ENCODE assay signal across 9 cellular contexts in the genomic region with DNA sequence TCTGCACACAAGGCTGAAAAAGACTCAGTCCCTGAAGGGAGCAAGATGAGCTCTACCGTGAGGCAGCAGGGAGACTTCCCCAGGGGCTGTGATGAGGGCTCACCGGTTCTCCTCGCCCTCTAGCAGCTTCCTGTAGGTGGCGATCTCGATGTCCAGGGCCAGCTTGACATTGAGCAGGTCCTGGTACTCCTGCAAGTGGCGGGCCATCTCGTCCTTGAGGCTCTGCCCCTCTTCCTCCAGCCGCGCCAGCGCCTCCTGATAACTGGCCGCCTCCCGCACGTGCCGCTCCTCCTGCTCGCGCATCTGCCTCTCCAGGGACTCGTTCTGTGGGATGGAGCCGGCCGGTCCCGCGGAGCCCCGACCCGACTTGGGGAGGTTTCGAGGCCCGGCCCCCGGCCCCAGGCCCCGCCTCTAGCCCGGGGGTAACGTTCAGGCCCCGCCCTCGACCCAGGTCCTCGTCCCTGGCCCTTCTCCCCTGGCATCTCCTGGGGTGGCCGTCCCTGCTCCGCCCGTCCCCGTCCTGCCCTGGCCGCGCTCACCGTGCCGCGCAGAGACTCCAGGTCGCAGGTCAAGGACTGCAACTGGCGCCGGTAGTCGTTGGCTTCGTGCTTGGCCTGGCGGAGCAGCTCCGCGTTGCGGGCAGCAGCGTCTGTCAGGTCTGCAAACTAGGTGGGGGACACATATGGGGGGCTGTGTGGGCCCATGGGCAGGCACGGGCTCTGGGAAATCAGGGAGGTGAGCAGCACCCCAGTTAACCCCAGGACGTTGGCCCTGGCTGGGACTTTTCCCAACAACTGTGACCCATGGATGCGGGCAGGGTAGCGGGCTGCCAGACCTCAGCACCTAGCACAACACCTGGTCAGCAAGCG. TPM values are rescaled to one million over a fixed set of nuclear protein-coding genes. Genes with fewer than 3 reads are reported as not detected.
DNase-seq lines count a peak whose midpoint lies in the region; TF ChIP-seq lines count a peak whose summit lies in the region.
"Had no signal": no experiment of that assay in that cellular context is flagged by ENCODE, and none has a peak within 500 bp of the region (broad histone marks: within the 10 kb centered on the region; RNA-seq: fewer than 3 reads in every experiment).

No MANE protein-coding gene starts in this region.

- no peaks in the 10 kb centered on the region for H3K36me3 ChIP-seq in transverse colon

- TF ChIP-seq CTCF in fibroblast of the aortic adventitia (IDR thresholded peaks at IDR 0.05; ENCODE audit: insufficient read depth, low read length): peak; percentile 50
- TF ChIP-seq CTCF in neural crest cell (conservative IDR thresholded peaks at IDR 0.05): peak; percentile 68
- peak in 4 of 5 experiments; percentile 39 to 45 (median 44) for TF ChIP-seq CTCF in transverse colon (IDR thresholded peaks at IDR 0.05)

- 15% methylated on average over 53 of the region's 56 CpGs; no CpG with 5 or more reads in 1 of the 2 donors for WGBS in transverse colon (ENCODE audit: low coverage in 1 of 2), 2 donors

- H3K9me3 ChIP-seq in transverse colon: no peaks in the 10 kb centered on the region

- no peaks in the 10 kb centered on the region for H3K9me3 Mint-ChIP-seq in neural crest cell

- H3K27ac Mint-ChIP-seq in neural crest cell (ENCODE audit: unreplicated experiment): no peak overlapping the region

- no peaks in the 10 kb centered on the region for H3K36me3 Mint-ChIP-seq in neural crest cell (ENCODE audit: low read depth)

- TF ChIP-seq POLR2A in transverse colon (IDR thresholded peaks at IDR 0.05): no peak

- H3K4me1 ChIP-seq in transverse colon: peaks cover 5 to 9% (median 7%) of the 10 kb centered on the region in 4 donors

- intact Hi-C loops in transverse colon (cut with DNase I; ENCODE audit: low total_unique reads): no loop called here

- H3K27me3 ChIP-seq in transverse colon: peaks cover 21% of the 10 kb centered on the region

- peaks cover 24% of the 10 kb centered on the region for H3K27me3 Mint-ChIP-seq in neural crest cell (ENCODE audit: low read depth)

- H3K4me3 ChIP-seq in fibroblast of the aortic adventitia (ENCODE audit: low read depth, low read length) (no peak overlapping the region), transverse colon (peak overlapping the region in 3 of 4 donors; percentile 5 to 32 (median 32))

- no peak overlapping the region for H3K27ac ChIP-seq in transverse colon
- H3K27ac ChIP-seq: epithelial cell of prostate had no signal

- in situ Hi-C loops in transverse colon (cut with MboI; ENCODE audit: low pct_ligation_motif_present in 1 of 4, low pct_unique_long_range_greater_than_20kb in 1 of 4, low sequenced_read_pairs in 3 of 4): loop anchor here in 2 of 4 donors (10.0 kb wide), 2 partner anchors 183 to 193 kb away; no protein-coding TSS in a partner anchor

- TF ChIP-seq EP300 in transverse colon (IDR thresholded peaks at IDR 0.05; ENCODE audit: low read depth): no peak

- DNase-seq in NCI-H1417 (lab: John Stamatoyannopoulos, UW) (peak in 2 of 3 experiments; percentile 42 to 65), NCI-H1417 treated with DMSO at 0.1 percent for 48 hours (lab: John Stamatoyannopoulos, UW) (no peak), NCI-H460 (ENCODE audit: extremely low read depth, low read depth) (peak; percentile 57), activated T-cell treated with anti-CD3 and anti-CD28 coated beads for 48 hours (ENCODE audit: low read depth) (peak; percentile 33), fibroblast of the aortic adventitia (ENCODE audit: low read depth) (peak; percentile 28), neural crest cell (ENCODE audit: low read depth, low spot score) (peak; percentile 65), transverse colon (peak; percentile 72), occipital lobe (lab: John Stamatoyannopoulos, UW) (no peak)

- H3K4me1 Mint-ChIP-seq in neural crest cell: peaks cover 24% of the 10 kb centered on the region

- peak overlapping the region; percentile 15 for H3K4me3 Mint-ChIP-seq in neural crest cell

RNA-seq across cellular contexts. Expression of a gene that starts 3.9 kb away (rescaled TPM):
- total RNA-seq in NCI-H460 (2014; rRNA removed; shearing (Covaris generic)): 0.09 and 0.32 TPM in 2 replicates
- 0.24 TPM in 1 of 2 replicates, not detected in the other for polyA plus RNA-seq in NCI-H460 (2014; cell fraction: nucleus; rRNA removed)
- not detected in 2 replicates for total RNA-seq in fibroblast of the aortic adventitia (ENCODE audit: low replicate concordance)
- not detected in 2 replicates for total RNA-seq in neural crest cell
- total RNA-seq in transverse colon: under 1 TPM in 1 of 4 donors, not detected in 3; 0.68 TPM
- total RNA-seq in occipital lobe: 708 TPM

RNA-seq across cellular contexts. Expression of a gene that starts 12.1 kb away (rescaled TPM):
- 112 and 137 TPM in 2 replicates for total RNA-seq in NCI-H460 (2014; rRNA removed; shearing (Covaris generic))
- polyA plus RNA-seq in NCI-H460 (2014; cell fraction: nucleus; rRNA removed): 107 and 148 TPM in 2 replicates
- 79.9 and 81.2 TPM in 2 replicates for total RNA-seq in fibroblast of the aortic adventitia (ENCODE audit: low replicate concordance)
- 192 and 196 TPM in 2 replicates for total RNA-seq in neural crest cell
- 100 to 1,000 TPM in 1 of 4 donors, 10 to 100 TPM in 3; 37.4 to 136 (median 65.4) TPM for total RNA-seq in transverse colon
- total RNA-seq in occipital lobe: 88.9 TPM

RNA-seq across cellular contexts. Expression of a gene that starts 36.2 kb away (rescaled TPM):
- total RNA-seq in NCI-H460 (2014; rRNA removed; shearing (Covaris generic)): 11.0 and 12.7 TPM in 2 replicates
- 46.5 and 59.4 TPM in 2 replicates for polyA plus RNA-seq in NCI-H460 (2014; cell fraction: nucleus; rRNA removed)
- 0.08 and 10.8 TPM in 2 replicates for total RNA-seq in fibroblast of the aortic adventitia (ENCODE audit: low replicate concordance)
- total RNA-seq in neural crest cell: 87.3 and 93.1 TPM in 2 replicates
- 1 to 10 TPM in 3 of 4 donors, under 1 TPM in 1; 0.82 to 7.6 (median 3.7) TPM for total RNA-seq in transverse colon
- 0.16 TPM for total RNA-seq in occipital lobe

RNA-seq across cellular contexts. Expression of a gene that starts 56.7 kb away (rescaled TPM):
- total RNA-seq in NCI-H460 (2014; rRNA removed; shearing (Covaris generic)): 0.72 and 0.84 TPM in 2 replicates
- polyA plus RNA-seq in NCI-H460 (2014; cell fraction: nucleus; rRNA removed): 2.4 and 4.9 TPM in 2 replicates
- total RNA-seq in fibroblast of the aortic adventitia (ENCODE audit: low replicate concordance): 0.09 TPM in 1 of 2 replicates, not detected in the other
- total RNA-seq in neural crest cell: 7.1 and 7.7 TPM in 2 replicates
- 1 to 10 TPM in 2 of 4 donors, under 1 TPM in 1, not detected in 1; 0.55 to 6.8 (median 1.1) TPM for total RNA-seq in transverse colon
- total RNA-seq in occipital lobe: 4.1 TPM

Comparison
In these comparisons a context has a peak if more than half of its experiments do, and no peak if none do; other contexts are left out.
1. DNase-seq: peak in NCI-H1417 (2 of 3), NCI-H460 (single experiment), activated T-cell treated with anti-CD3 and anti-CD28 coated beads for 48 hours (single experiment), fibroblast of the aortic adventitia (single experiment), neural crest cell (single experiment) and transverse colon (single experiment); none in NCI-H1417 treated with DMSO at 0.1 percent for 48 hours (single experiment) and occipital lobe (single experiment).
2. RNA of a gene that starts 3.9 kb away (total RNA-seq): 708 TPM in occipital lobe (single experiment); 0.09 to 0.32 TPM in NCI-H460, 0.68 TPM in transverse colon, not detected in neural crest cell and not detected in fibroblast of the aortic adventitia; every median in the first group is over 100 times any median in the second.
3. Peak in every context shown above with its lines, with median percentiles within 50 percentile points of each other: CTCF ChIP-seq.